Comparison of ENCODE assay signal across 31 cellular contexts in genomic region chr5:68830499-68830898, GRCh38.
"Had no signal": no experiment of that assay in that cellular context is flagged by ENCODE, and none has a peak within 500 bp of the region (broad histone marks: within the 10 kb centered on the region; RNA-seq: fewer than 3 reads in every experiment).

No MANE protein-coding gene starts in this region.

- H3K4me3 ChIP-seq: body of pancreas, gastroesophageal sphincter, heart right ventricle had no signal

- H3K36me3 ChIP-seq: gastroesophageal sphincter, heart right ventricle, WERI-Rb-1 had no signal

- H3K27ac ChIP-seq: body of pancreas, epithelial cell of prostate, gastroesophageal sphincter, heart right ventricle, WERI-Rb-1 had no signal

- FAIRE-seq: colon, endometrium, endothelial cell of umbilical vein had no signal

- H3K27me3 ChIP-seq: body of pancreas, gastroesophageal sphincter, heart right ventricle had no signal

- H3K9me3 ChIP-seq: body of pancreas, gastroesophageal sphincter had no signal

- H3K4me1 ChIP-seq: body of pancreas, gastroesophageal sphincter, heart right ventricle had no signal

- ATAC-seq: activated CD4-positive, CD25-positive, alpha-beta regulatory T cell treated with anti-CD3 and anti-CD28 coated beads, Interleukin-2, amount 50 U/mL, for 24 hours; activated CD8-positive, alpha-beta T cell treated with anti-CD3 and anti-CD28 coated beads for 36 hours; activated T-cell treated with anti-CD3 and anti-CD28 coated beads, Interleukin-2, amount 50 U/mL, for 4 hours; activated T-helper 17 cell treated with anti-CD3 and anti-CD28 coated beads, Interleukin-2, amount 50 U/mL, for 72 hours; body of pancreas; gastroesophageal sphincter; heart right ventricle; T-helper 17 cell had no signal

- DNase-seq: activated B cell treated with CpG ODN at 0.5 μM for 24 hours; activated CD4-positive, alpha-beta T cell treated with anti-CD3 and anti-CD28 coated beads for 48 hours; activated CD4-positive, alpha-beta T cell treated with anti-CD3 and anti-CD28 coated beads, Interleukin-2, amount 50 U/mL, for 1 hour; activated CD4-positive, alpha-beta T cell treated with anti-CD3 and anti-CD28 coated beads, Interleukin-2, amount 50 U/mL, for 48 hours; activated CD8-positive, alpha-beta memory T cell treated with anti-CD3 and anti-CD28 coated beads for 24 hours; activated CD8-positive, alpha-beta T cell treated with anti-CD3 and anti-CD28 coated beads for 36 hours; activated effector memory CD4-positive, alpha-beta T cell treated with Interleukin-2 at 50 U/mL for 16 hours; activated gamma-delta T cell treated with Interleukin-2 at 50 U/mL for 16 hours; activated naive CD4-positive, alpha-beta T cell treated with anti-CD3 and anti-CD28 coated beads, Interleukin-2, amount 50 U/mL, for 16 hours; activated naive CD4-positive, alpha-beta T cell treated with Interleukin-2 at 50 U/mL for 16 hours; activated T-cell treated with anti-CD3 and anti-CD28 coated beads, Interleukin-2, amount 50 U/mL, for 4 hours; amniotic stem cell; aorta; body of pancreas; caudate nucleus; cortex of kidney; dermis blood vessel endothelial cell; effector CD8-positive, alpha-beta T cell; foreskin melanocyte; heart right ventricle; T-helper 1 cell; T-helper 17 cell; T1000; WERI-Rb-1 had no signal
